ENCODE assay signal across 1 cellular context in the genomic region with DNA sequence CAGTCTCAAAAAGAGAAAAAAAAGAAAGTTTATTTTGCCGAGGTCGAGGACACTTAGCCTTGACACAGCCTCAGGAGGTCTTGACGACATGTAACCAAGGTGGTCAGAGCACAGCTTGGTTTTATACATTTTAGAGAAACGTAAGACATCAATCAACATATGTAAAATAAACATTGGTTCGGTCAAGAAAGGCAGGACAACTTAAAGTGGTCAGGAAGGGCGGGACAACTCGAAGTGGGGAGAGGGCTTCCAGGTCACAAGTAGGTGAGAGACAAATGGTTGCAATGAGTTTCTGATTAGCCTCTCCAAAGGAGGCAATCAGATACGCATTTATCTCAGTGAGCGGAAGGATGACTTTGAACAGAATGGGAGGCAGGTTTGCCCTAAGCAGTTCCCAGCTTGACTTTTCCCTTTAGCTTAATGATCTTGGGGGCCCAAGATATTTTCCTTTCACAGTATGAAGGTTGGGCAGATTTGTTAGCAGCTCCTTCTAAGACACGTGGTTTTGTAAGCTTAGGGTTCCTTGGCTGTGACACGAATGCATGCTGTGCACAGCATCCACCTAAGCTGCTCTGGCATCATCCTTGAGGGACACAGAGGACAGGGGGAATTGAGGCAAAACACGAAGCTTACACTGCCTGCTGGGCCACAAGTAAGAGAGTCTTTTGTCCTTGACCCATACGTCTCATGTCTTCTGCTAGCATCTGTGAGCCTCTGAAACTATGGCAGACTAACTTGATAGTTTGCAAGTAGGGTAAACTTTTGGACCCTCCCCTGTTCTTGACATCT.
TF ChIP-seq lines count a peak whose summit lies in the region.

No MANE protein-coding gene starts in this region.

TF ChIP-seq in WTC11, 78 proteins besides CTCF, POLR2A, EP300 and RAD21 (continued from another document):
- TF ChIP-seq NFE2L1 (CRISPR knock-in tag; IDR thresholded peaks at IDR 0.05) (no peak), ZNF416 (CRISPR knock-in tag; IDR thresholded peaks at IDR 0.05) (no peak), GTF2I (CRISPR knock-in tag; conservative IDR thresholded peaks at IDR 0.05) (no peak)
